Comparison of ENCODE assay signal across 20 cellular contexts in the genomic region with DNA sequence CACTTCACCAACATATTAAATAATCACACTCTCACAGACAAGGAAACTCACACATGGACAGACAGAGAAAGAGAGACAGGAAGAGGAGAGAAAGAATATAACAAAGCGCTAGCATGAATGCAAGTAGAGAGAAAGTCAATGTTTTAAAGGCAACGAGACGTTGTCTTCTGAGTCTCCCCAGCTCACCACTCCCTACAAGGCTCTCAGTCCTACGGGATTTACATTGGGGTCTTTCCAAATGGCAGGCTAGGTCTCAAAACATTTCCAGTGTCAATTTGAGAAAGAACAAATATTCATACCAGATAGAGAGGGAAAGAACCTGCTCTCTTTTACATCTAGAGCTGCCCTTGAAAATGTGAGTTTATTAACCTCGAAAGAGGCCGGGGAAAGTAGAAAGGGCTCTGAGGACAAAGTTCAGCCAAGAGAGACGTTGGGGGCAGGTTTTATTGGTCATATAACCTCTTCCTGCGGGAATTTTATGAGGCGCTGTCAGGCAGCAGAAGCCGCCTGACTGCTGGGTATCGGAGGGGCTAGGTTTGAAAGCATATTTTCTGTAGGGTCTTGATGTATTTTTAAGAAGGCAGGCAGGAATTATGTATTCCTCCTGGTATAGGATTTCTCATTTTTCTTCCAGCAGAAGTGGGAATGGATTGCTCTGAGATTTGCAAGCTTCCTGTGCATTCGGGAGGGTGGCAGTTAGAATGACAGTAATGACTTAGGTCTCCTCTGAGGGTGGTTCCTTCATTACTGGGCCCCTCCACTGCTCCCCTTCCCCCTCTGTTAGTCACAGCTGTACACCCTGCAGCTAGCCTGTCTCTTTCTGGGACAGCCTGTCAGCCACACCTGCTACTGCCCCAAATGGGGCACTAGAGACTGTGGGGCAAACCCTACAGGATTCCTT. TPM values are rescaled to one million over a fixed set of nuclear protein-coding genes. Genes with fewer than 3 reads are reported as not detected.
A peak's percentile ranks its signal among the peaks of the same experiment; 100 is the strongest.
DNase-seq lines count a peak whose midpoint lies in the region; ATAC-seq and TF ChIP-seq lines count a peak whose summit lies in the region.
"Had no signal": no experiment of that assay in that cellular context is flagged by ENCODE, and none has a peak within 500 bp of the region (broad histone marks: within the 10 kb centered on the region; RNA-seq: fewer than 3 reads in every experiment).

No MANE protein-coding gene starts in this region.

- DNase-seq in DMS 273 (lab: John Stamatoyannopoulos, UW; ENCODE audit: unreplicated experiment) (peak; percentile 49), DMS 273 treated with DMSO at 0.1 percent for 48 hours (lab: John Stamatoyannopoulos, UW) (no peak), left cardiac atrium (no peak), upper lobe of right lung (no peak), SKM-1 (lab: John Stamatoyannopoulos, UW; ENCODE audit: unreplicated experiment) (no peak)
- DNase-seq in activated T-helper 2 cell treated with anti-CD3 and anti-CD28 coated beads, Interferon-gamma antibody, Interleukin-2, Interleukin-4, amounts not matched to agents 10 μg/mL and 5 μg/mL and 100 μg/mL, durations not matched to agents 14 hours and 24 hours and 36 hours (ENCODE audit: low spot score), result no peak
- no peak for DNase-seq in activated T-helper 1 cell treated with anti-CD3 and anti-CD28 coated beads, Interleukin-12 subunit alpha, Interleukin-12 subunit beta, Interleukin-2, Interleukin-4 antibody, amounts not matched to agents 30 ng/mL and 10 ng/mL and 1 ng/mL, durations not matched to agents 14 hours and 24 hours and 36 hours (ENCODE audit: low spot score)
- DNase-seq: activated CD4-positive, alpha-beta T cell treated with anti-CD3 and anti-CD28 coated beads for 48 hours; activated CD8-positive, alpha-beta memory T cell treated with anti-CD3 and anti-CD28 coated beads, Interleukin-2, amount 50 U/mL, for 4 hours; activated gamma-delta T cell treated with Interleukin-2 at 50 U/mL for 16 hours; GDM1; HFFc6; hypothalamus; kidney; NCI-H1436; stimulated activated CD4-positive, alpha-beta T cell treated with anti-CD3 and anti-CD28 coated beads, Interleukin-4, amount 100 ng/mL, for 1 hour had no signal

- no peaks in the 10 kb centered on the region for H3K9me3 ChIP-seq in upper lobe of right lung

- H3K27me3 Mint-ChIP-seq in nephron (ENCODE audit: low read depth), result no peaks in the 10 kb centered on the region
- peaks cover 4% of the 10 kb centered on the region for H3K27me3 Mint-ChIP-seq in activated T-helper 2 cell treated with anti-CD3 and anti-CD28 coated beads, Interferon-gamma antibody, Interleukin-2, Interleukin-4, amounts not matched to agents 10 μg/mL and 5 μg/mL and 100 μg/mL, durations not matched to agents 14 hours and 24 hours and 36 hours (ENCODE audit: low read depth)
- H3K27me3 Mint-ChIP-seq in activated T-helper 1 cell treated with anti-CD3 and anti-CD28 coated beads, Interleukin-12 subunit alpha, Interleukin-12 subunit beta, Interleukin-2, Interleukin-4 antibody, amounts not matched to agents 30 ng/mL and 10 ng/mL and 1 ng/mL, durations not matched to agents 14 hours and 24 hours and 36 hours (ENCODE audit: insufficient read depth), result peaks cover 11% of the 10 kb centered on the region

- H3K4me3 Mint-ChIP-seq in nephron, result peak overlapping the region in 1 of 3 experiments; percentile 31
- no peak overlapping the region for H3K4me3 Mint-ChIP-seq in activated T-helper 2 cell treated with anti-CD3 and anti-CD28 coated beads, Interferon-gamma antibody, Interleukin-2, Interleukin-4, amounts not matched to agents 10 μg/mL and 5 μg/mL and 100 μg/mL, durations not matched to agents 14 hours and 24 hours and 36 hours (ENCODE audit: low read depth)
- no peak overlapping the region for H3K4me3 Mint-ChIP-seq in activated T-helper 1 cell treated with anti-CD3 and anti-CD28 coated beads, Interleukin-12 subunit alpha, Interleukin-12 subunit beta, Interleukin-2, Interleukin-4 antibody, amounts not matched to agents 30 ng/mL and 10 ng/mL and 1 ng/mL, durations not matched to agents 14 hours and 24 hours and 36 hours
- H3K4me3 Mint-ChIP-seq: B cell, HFFc6 had no signal

- H3K9me3 Mint-ChIP-seq in nephron, result no peaks in the 10 kb centered on the region
- no peaks in the 10 kb centered on the region for H3K9me3 Mint-ChIP-seq in activated T-helper 2 cell treated with anti-CD3 and anti-CD28 coated beads, Interferon-gamma antibody, Interleukin-2, Interleukin-4, amounts not matched to agents 10 μg/mL and 5 μg/mL and 100 μg/mL, durations not matched to agents 14 hours and 24 hours and 36 hours
- H3K9me3 Mint-ChIP-seq in activated T-helper 1 cell treated with anti-CD3 and anti-CD28 coated beads, Interleukin-12 subunit alpha, Interleukin-12 subunit beta, Interleukin-2, Interleukin-4 antibody, amounts not matched to agents 30 ng/mL and 10 ng/mL and 1 ng/mL, durations not matched to agents 14 hours and 24 hours and 36 hours, result no peaks in the 10 kb centered on the region

- intact Hi-C loops in left cardiac atrium (cut with DNase I), result no loop called here
- intact Hi-C loops in upper lobe of right lung (cut with DNase I), result no loop called here
- intact Hi-C loops in activated T-helper 2 cell treated with anti-CD3 and anti-CD28 coated beads, Interferon-gamma antibody, Interleukin-2, Interleukin-4, amounts not matched to agents 10 μg/mL and 5 μg/mL and 100 μg/mL, durations not matched to agents 14 hours and 24 hours and 36 hours (cut with micrococcal nuclease), result no loop called here
- intact Hi-C loops in activated T-helper 1 cell treated with anti-CD3 and anti-CD28 coated beads, Interleukin-12 subunit alpha, Interleukin-12 subunit beta, Interleukin-2, Interleukin-4 antibody, amounts not matched to agents 30 ng/mL and 10 ng/mL and 1 ng/mL, durations not matched to agents 14 hours and 24 hours and 36 hours (cut with micrococcal nuclease), result no loop called here

- H3K4me1 ChIP-seq in upper lobe of right lung, result no peaks in the 10 kb centered on the region

- H3K36me3 Mint-ChIP-seq in nephron (ENCODE audit: low read depth), result no peaks in the 10 kb centered on the region
- no peaks in the 10 kb centered on the region for H3K36me3 Mint-ChIP-seq in activated T-helper 2 cell treated with anti-CD3 and anti-CD28 coated beads, Interferon-gamma antibody, Interleukin-2, Interleukin-4, amounts not matched to agents 10 μg/mL and 5 μg/mL and 100 μg/mL, durations not matched to agents 14 hours and 24 hours and 36 hours (ENCODE audit: low read depth)
- no peaks in the 10 kb centered on the region for H3K36me3 Mint-ChIP-seq in activated T-helper 1 cell treated with anti-CD3 and anti-CD28 coated beads, Interleukin-12 subunit alpha, Interleukin-12 subunit beta, Interleukin-2, Interleukin-4 antibody, amounts not matched to agents 30 ng/mL and 10 ng/mL and 1 ng/mL, durations not matched to agents 14 hours and 24 hours and 36 hours (ENCODE audit: low read depth)

- no peak overlapping the region for H3K4me3 ChIP-seq in upper lobe of right lung
- H3K4me3 ChIP-seq: GM12878 had no signal

- TF ChIP-seq CTCF in nephron (IDR thresholded peaks at IDR 0.05; ENCODE audit: unreplicated experiment in 3 of 3) (no peak), upper lobe of right lung (IDR thresholded peaks at IDR 0.05) (no peak)

- no peak overlapping the region for H3K27ac ChIP-seq in upper lobe of right lung
- H3K27ac ChIP-seq: 22Rv1 had no signal

- H3K27me3 ChIP-seq in upper lobe of right lung, result no peaks in the 10 kb centered on the region

- H3K4me1 Mint-ChIP-seq in nephron, result peaks cover 41% of the 10 kb centered on the region
- H3K4me1 Mint-ChIP-seq in activated T-helper 2 cell treated with anti-CD3 and anti-CD28 coated beads, Interferon-gamma antibody, Interleukin-2, Interleukin-4, amounts not matched to agents 10 μg/mL and 5 μg/mL and 100 μg/mL, durations not matched to agents 14 hours and 24 hours and 36 hours (ENCODE audit: low read depth), result no peaks in the 10 kb centered on the region
- no peaks in the 10 kb centered on the region for H3K4me1 Mint-ChIP-seq in activated T-helper 1 cell treated with anti-CD3 and anti-CD28 coated beads, Interleukin-12 subunit alpha, Interleukin-12 subunit beta, Interleukin-2, Interleukin-4 antibody, amounts not matched to agents 30 ng/mL and 10 ng/mL and 1 ng/mL, durations not matched to agents 14 hours and 24 hours and 36 hours (ENCODE audit: low read depth)
- H3K4me1 Mint-ChIP-seq: B cell had no signal

- no peaks in the 10 kb centered on the region for H3K36me3 ChIP-seq in upper lobe of right lung

- peak overlapping the region; percentile 32 to 82 (median 76) for H3K27ac Mint-ChIP-seq in nephron
- H3K27ac Mint-ChIP-seq in activated T-helper 2 cell treated with anti-CD3 and anti-CD28 coated beads, Interferon-gamma antibody, Interleukin-2, Interleukin-4, amounts not matched to agents 10 μg/mL and 5 μg/mL and 100 μg/mL, durations not matched to agents 14 hours and 24 hours and 36 hours, result no peak overlapping the region
- H3K27ac Mint-ChIP-seq in activated T-helper 1 cell treated with anti-CD3 and anti-CD28 coated beads, Interleukin-12 subunit alpha, Interleukin-12 subunit beta, Interleukin-2, Interleukin-4 antibody, amounts not matched to agents 30 ng/mL and 10 ng/mL and 1 ng/mL, durations not matched to agents 14 hours and 24 hours and 36 hours, result no peak overlapping the region
- H3K27ac Mint-ChIP-seq: B cell, HFFc6 had no signal

- ATAC-seq in left cardiac atrium, result peak; percentile 55 to 63
- ATAC-seq in upper lobe of right lung, result peak; percentile 10
- ATAC-seq: GM12878 had no signal

RNA-seq across cellular contexts. Expression of a gene that starts 34.4 kb away (rescaled TPM):
- total RNA-seq in left cardiac atrium (10 to 100 TPM; 17.0 to 17.7 TPM), upper lobe of right lung (21.6 TPM)
- total RNA-seq in activated T-helper 2 cell treated with anti-CD3 and anti-CD28 coated beads, Interferon-gamma antibody, Interleukin-2, Interleukin-4, amounts not matched to agents 10 μg/mL and 5 μg/mL and 100 μg/mL, durations not matched to agents 14 hours and 24 hours and 36 hours, result 6.2 and 6.8 TPM in 2 replicates
- total RNA-seq in activated T-helper 1 cell treated with anti-CD3 and anti-CD28 coated beads, Interleukin-12 subunit alpha, Interleukin-12 subunit beta, Interleukin-2, Interleukin-4 antibody, amounts not matched to agents 30 ng/mL and 10 ng/mL and 1 ng/mL, durations not matched to agents 14 hours and 24 hours and 36 hours, result 7.2 and 8.1 TPM in 2 replicates

Comparison
In these comparisons a context has a peak if more than half of its experiments do, and no peak if none do; other contexts are left out.
1. H3K27ac Mint-ChIP-seq: peak in nephron (3 of 3); none in activated T-helper 2 cell treated with anti-CD3 and anti-CD28 coated beads, Interferon-gamma antibody, Interleukin-2, Interleukin-4, amounts not matched to agents 10 μg/mL and 5 μg/mL and 100 μg/mL, durations not matched to agents 14 hours and 24 hours and 36 hours (single experiment) and activated T-helper 1 cell treated with anti-CD3 and anti-CD28 coated beads, Interleukin-12 subunit alpha, Interleukin-12 subunit beta, Interleukin-2, Interleukin-4 antibody, amounts not matched to agents 30 ng/mL and 10 ng/mL and 1 ng/mL, durations not matched to agents 14 hours and 24 hours and 36 hours (single experiment).